9 cellular contexts compared by ENCODE assay signal in genomic region chr21:42496120-42496838, GRCh38. TPM values are rescaled to one million over a fixed set of nuclear protein-coding genes. Genes with fewer than 3 reads are reported as not detected.
DNase-seq lines count a peak whose midpoint lies in the region; ATAC-seq and TF ChIP-seq lines count a peak whose summit lies in the region.
"Had no signal": no experiment of that assay in that cellular context is flagged by ENCODE, and none has a peak within 500 bp of the region (broad histone marks: within the 10 kb centered on the region; RNA-seq: fewer than 3 reads in every experiment).

Gene RSPH1 (minus strand): TSS chr21:42496224. CDS start chr21:42496186, 38 bp downstream.

- H3K27me3 ChIP-seq in spleen (replicated peaks in 1 of 7) = peaks cover 0 to 9% (median 0%) of the 10 kb centered on the region in 7 donors

- peak within 1 kb of the TSS in 7 of 8 donors; percentile 49 to 85 (median 70) for H3K27ac ChIP-seq in spleen

- DNase-seq in AG10803 (ENCODE audit: low read depth) (peak; percentile 96), NCI-H345 treated with DMSO at 0.1 percent for 48 hours (lab: John Stamatoyannopoulos, UW; ENCODE audit: unreplicated experiment) (peak; percentile 100), cerebellar cortex (ENCODE audit: low spot score) (peak; percentile 100), iris pigment epithelial cell (ENCODE audit: low read depth) (peak; percentile 97), spleen (peak; percentile 100)
- peak; percentile 98 for DNase-seq in activated CD4-positive, CD25-positive, alpha-beta regulatory T cell treated with anti-CD3 and anti-CD28 coated beads, Interleukin-2, amount 50 U/mL, for 16 hours (ENCODE audit: low read depth, low spot score)

- TF ChIP-seq POLR2A in spleen (IDR thresholded peaks at IDR 0.05) = no peak

- ATAC-seq in GM19035 (IDR thresholded peaks at IDR 0.05; ENCODE audit: unreplicated experiment) = peak; percentile 98
- ATAC-seq in HG03342 (IDR thresholded peaks at IDR 0.05; ENCODE audit: unreplicated experiment) = peak; percentile 95

- peaks cover 7 to 25% (median 16%) of the 10 kb centered on the region in 6 donors for H3K4me1 ChIP-seq in spleen

- H3K4me3 ChIP-seq in AG10803 (ENCODE audit: low read length) (peak within 1 kb of the TSS; percentile 75), spleen (peak within 1 kb of the TSS; percentile 38 to 76 (median 62))

- H3K36me3 ChIP-seq in spleen = no peaks in the 10 kb centered on the region

- intact Hi-C loops in spleen (cut with DNase I; ENCODE audit: low total_unique reads) = no loop called here

- 0 to 1% (median 0%) methylated on average over 27 to 58 of the region's 58 CpGs for WGBS in spleen, 5 donors

- no peaks in the 10 kb centered on the region for H3K9me3 ChIP-seq in spleen

- TF ChIP-seq CTCF in AG10803 (conservative IDR thresholded peaks at IDR 0.05; ENCODE audit: low read length) (no peak), spleen (IDR thresholded peaks at IDR 0.05 in 8 of 11, conservative IDR thresholded peaks at IDR 0.05 in 3 of 11) (peak in 2 of 11 experiments; percentile 15 to 32)

RNA-seq across cellular contexts. Expression of gene RSPH1, which starts in this region (rescaled TPM):
- under 1 TPM in 2 of 7 donors, not detected in 5; 0.25 to 0.33 TPM for total RNA-seq in spleen
- polyA plus RNA-seq in spleen = under 1 TPM; 0.10 to 0.35 (median 0.26) TPM
- total RNA-seq: activated CD8-positive, alpha-beta memory T cell treated with anti-CD3 and anti-CD28 coated beads for 36 hours had no signal

Comparison
In these comparisons a context has a peak if more than half of its experiments do, and no peak if none do; other contexts are left out.
1. Peak in every context shown above with its lines: DNase-seq, ATAC-seq, H3K4me3 ChIP-seq and H3K27ac ChIP-seq.
2. Peak in DNase-seq, H3K4me3 ChIP-seq and H3K27ac ChIP-seq in spleen; RNA of the gene not detected or under 1 TPM.